1 cellular context compared by ENCODE assay signal in the genomic region with DNA sequence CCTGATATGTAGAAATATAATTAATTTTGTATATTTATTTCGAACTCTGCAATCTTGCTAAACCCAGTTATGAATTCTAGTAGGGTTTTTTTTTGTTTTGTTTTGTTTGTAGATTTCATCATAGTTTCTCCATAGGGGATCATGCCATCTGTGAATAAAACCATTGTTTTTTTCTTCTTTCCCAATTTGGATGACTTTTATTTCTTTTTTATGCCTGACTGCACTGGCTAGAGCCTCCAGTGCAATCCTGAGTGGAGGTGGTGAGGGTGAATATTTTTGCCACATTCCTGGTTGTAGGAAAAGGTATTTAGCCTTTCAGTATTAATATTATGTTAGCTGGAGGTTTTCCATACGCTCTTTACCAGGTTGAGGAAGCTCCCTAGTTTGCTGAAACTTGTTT.
TF ChIP-seq lines count a peak whose summit lies in the region.

No MANE protein-coding gene starts in this region.

TF ChIP-seq in GM23338, 12 proteins besides CTCF, POLR2A, EP300 and RAD21 (continued from another document):
- TF ChIP-seq, protein P1, sequence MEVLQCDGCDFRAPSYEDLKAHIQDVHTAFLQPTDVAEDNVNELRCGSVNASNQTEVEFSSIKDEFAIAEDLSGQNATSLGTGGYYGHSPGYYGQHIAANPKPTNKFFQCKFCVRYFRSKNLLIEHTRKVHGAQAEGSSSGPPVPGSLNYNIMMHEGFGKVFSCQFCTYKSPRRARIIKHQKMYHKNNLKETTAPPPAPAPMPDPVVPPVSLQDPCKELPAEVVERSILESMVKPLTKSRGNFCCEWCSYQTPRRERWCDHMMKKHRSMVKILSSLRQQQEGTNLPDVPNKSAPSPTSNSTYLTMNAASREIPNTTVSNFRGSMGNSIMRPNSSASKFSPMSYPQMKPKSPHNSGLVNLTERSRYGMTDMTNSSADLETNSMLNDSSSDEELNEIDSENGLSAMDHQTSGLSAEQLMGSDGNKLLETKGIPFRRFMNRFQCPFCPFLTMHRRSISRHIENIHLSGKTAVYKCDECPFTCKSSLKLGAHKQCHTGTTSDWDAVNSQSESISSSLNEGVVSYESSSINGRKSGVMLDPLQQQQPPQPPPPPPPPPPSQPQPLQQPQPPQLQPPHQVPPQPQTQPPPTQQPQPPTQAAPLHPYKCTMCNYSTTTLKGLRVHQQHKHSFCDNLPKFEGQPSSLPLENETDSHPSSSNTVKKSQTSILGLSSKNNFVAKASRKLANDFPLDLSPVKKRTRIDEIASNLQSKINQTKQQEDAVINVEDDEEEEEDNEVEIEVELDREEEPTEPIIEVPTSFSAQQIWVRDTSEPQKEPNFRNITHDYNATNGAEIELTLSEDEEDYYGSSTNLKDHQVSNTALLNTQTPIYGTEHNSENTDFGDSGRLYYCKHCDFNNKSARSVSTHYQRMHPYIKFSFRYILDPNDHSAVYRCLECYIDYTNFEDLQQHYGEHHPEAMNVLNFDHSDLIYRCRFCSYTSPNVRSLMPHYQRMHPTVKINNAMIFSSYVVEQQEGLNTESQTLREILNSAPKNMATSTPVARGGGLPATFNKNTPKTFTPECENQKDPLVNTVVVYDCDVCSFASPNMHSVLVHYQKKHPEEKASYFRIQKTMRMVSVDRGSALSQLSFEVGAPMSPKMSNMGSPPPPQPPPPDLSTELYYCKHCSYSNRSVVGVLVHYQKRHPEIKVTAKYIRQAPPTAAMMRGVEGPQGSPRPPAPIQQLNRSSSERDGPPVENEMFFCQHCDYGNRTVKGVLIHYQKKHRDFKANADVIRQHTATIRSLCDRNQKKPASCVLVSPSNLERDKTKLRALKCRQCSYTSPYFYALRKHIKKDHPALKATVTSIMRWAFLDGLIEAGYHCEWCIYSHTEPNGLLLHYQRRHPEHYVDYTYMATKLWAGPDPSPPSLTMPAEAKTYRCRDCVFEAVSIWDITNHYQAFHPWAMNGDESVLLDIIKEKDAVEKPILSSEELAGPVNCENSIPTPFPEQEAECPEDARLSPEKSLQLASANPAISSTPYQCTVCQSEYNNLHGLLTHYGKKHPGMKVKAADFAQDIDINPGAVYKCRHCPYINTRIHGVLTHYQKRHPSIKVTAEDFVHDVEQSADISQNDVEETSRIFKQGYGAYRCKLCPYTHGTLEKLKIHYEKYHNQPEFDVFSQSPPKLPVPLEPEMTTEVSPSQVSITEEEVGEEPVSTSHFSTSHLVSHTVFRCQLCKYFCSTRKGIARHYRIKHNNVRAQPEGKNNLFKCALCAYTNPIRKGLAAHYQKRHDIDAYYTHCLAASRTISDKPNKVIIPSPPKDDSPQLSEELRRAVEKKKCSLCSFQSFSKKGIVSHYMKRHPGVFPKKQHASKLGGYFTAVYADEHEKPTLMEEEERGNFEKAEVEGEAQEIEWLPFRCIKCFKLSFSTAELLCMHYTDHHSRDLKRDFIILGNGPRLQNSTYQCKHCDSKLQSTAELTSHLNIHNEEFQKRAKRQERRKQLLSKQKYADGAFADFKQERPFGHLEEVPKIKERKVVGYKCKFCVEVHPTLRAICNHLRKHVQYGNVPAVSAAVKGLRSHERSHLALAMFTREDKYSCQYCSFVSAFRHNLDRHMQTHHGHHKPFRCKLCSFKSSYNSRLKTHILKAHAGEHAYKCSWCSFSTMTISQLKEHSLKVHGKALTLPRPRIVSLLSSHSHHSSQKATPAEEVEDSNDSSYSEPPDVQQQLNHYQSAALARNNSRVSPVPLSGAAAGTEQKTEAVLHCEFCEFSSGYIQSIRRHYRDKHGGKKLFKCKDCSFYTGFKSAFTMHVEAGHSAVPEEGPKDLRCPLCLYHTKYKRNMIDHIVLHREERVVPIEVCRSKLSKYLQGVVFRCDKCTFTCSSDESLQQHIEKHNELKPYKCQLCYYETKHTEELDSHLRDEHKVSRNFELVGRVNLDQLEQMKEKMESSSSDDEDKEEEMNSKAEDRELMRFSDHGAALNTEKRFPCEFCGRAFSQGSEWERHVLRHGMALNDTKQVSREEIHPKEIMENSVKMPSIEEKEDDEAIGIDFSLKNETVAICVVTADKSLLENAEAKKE (CRISPR knock-in tag; IDR thresholded peaks at IDR 0.05): no peak
- TF ChIP-seq ZNF331 (CRISPR knock-in tag; IDR thresholded peaks at IDR 0.05; ENCODE audit: low read depth) (no peak), ZNF114 (CRISPR knock-in tag; IDR thresholded peaks at IDR 0.05) (no peak), JUNB (IDR thresholded peaks at IDR 0.05; ENCODE audit: unreplicated experiment) (no peak), CREB1 (CRISPR knock-in tag; IDR thresholded peaks at IDR 0.05; ENCODE audit: low read depth) (no peak), EZH2 (IDR thresholded peaks at IDR 0.05; ENCODE audit: low read depth, unreplicated experiment) (no peak), NANOG (IDR thresholded peaks at IDR 0.05; ENCODE audit: borderline replicate concordance) (no peak), POLR2AphosphoS5 (IDR thresholded peaks at IDR 0.05; ENCODE audit: low read depth) (no peak)
- TF ChIP-seq, protein P2, sequence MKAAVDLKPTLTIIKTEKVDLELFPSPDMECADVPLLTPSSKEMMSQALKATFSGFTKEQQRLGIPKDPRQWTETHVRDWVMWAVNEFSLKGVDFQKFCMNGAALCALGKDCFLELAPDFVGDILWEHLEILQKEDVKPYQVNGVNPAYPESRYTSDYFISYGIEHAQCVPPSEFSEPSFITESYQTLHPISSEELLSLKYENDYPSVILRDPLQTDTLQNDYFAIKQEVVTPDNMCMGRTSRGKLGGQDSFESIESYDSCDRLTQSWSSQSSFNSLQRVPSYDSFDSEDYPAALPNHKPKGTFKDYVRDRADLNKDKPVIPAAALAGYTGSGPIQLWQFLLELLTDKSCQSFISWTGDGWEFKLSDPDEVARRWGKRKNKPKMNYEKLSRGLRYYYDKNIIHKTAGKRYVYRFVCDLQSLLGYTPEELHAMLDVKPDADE (IDR thresholded peaks at IDR 0.05): no peak
TF ChIP-seq in GM23338: peak in this region for 0.
